In genomic region chr13:31038834-31039552, GRCh38 we compare ENCODE assay signal across 9 cellular contexts.
DNase-seq lines count a peak whose midpoint lies in the region; ATAC-seq and TF ChIP-seq lines count a peak whose summit lies in the region.
"Had no signal": no experiment of that assay in that cellular context is flagged by ENCODE, and none has a peak within 500 bp of the region (broad histone marks: within the 10 kb centered on the region; RNA-seq: fewer than 3 reads in every experiment).

No MANE protein-coding gene starts in this region.

- no peak overlapping the region for H3K27ac ChIP-seq in substantia nigra (ENCODE audit: low read depth, low read length, poor library complexity, severe bottlenecking)
- H3K27ac ChIP-seq: ascending aorta had no signal

- H3K9me3 Mint-ChIP-seq in activated CD4-positive, alpha-beta T cell treated with anti-CD3 and anti-CD28 coated beads, Interleukin-2, amount 10 ng/mL, durations not matched to agents 7 days and 5 days = no peaks in the 10 kb centered on the region
- H3K9me3 Mint-ChIP-seq in stimulated activated effector memory CD8-positive, alpha-beta T cell treated with anti-CD3 and anti-CD28 coated beads, Interleukin-12 subunit alpha, Interleukin-12 subunit beta, amount 100 ng/mL, for 72 hours = no peaks in the 10 kb centered on the region
- no peaks in the 10 kb centered on the region for H3K9me3 Mint-ChIP-seq in endothelial cell (ENCODE audit: unreplicated experiment)

- ATAC-seq in GM19438 (IDR thresholded peaks at IDR 0.05; ENCODE audit: low read depth, unreplicated experiment) = peak; percentile 81
- peak; percentile 60 for ATAC-seq in HG03439 (IDR thresholded peaks at IDR 0.05; ENCODE audit: unreplicated experiment)
- peak; percentile 78 for ATAC-seq in stimulated activated effector memory CD8-positive, alpha-beta T cell treated with anti-CD3 and anti-CD28 coated beads, Interleukin-12 subunit alpha, Interleukin-12 subunit beta, amount 100 ng/mL, for 72 hours

- H3K27me3 Mint-ChIP-seq in activated CD4-positive, alpha-beta T cell treated with anti-CD3 and anti-CD28 coated beads, Interleukin-2, amount 10 ng/mL, durations not matched to agents 7 days and 5 days = peaks cover 38% of the 10 kb centered on the region
- H3K27me3 Mint-ChIP-seq in endothelial cell (ENCODE audit: unreplicated experiment) = peaks cover 5% of the 10 kb centered on the region

- no peak for TF ChIP-seq CTCF in endothelial cell (IDR thresholded peaks at IDR 0.05; ENCODE audit: unreplicated experiment)

- peak overlapping the region; percentile 2 for H3K4me3 Mint-ChIP-seq in activated CD4-positive, alpha-beta T cell treated with anti-CD3 and anti-CD28 coated beads, Interleukin-2, amount 10 ng/mL, durations not matched to agents 7 days and 5 days
- peak overlapping the region; percentile 49 for H3K4me3 Mint-ChIP-seq in stimulated activated effector memory CD8-positive, alpha-beta T cell treated with anti-CD3 and anti-CD28 coated beads, Interleukin-12 subunit alpha, Interleukin-12 subunit beta, amount 100 ng/mL, for 72 hours
- H3K4me3 Mint-ChIP-seq in endothelial cell (ENCODE audit: unreplicated experiment) = no peak overlapping the region

- peak; percentile 75 for DNase-seq in DMS79 treated with DMSO at 0.1 percent for 48 hours (lab: John Stamatoyannopoulos, UW)
- DNase-seq in activated CD4-positive, alpha-beta T cell treated with anti-CD3 and anti-CD28 coated beads, Interleukin-2, amount 10 ng/mL, durations not matched to agents 7 days and 5 days = peak; percentile 44
- peak in 1 of 2 donors; percentile 69 for DNase-seq in stimulated activated effector memory CD8-positive, alpha-beta T cell treated with anti-CD3 and anti-CD28 coated beads, Interleukin-12 subunit alpha, Interleukin-12 subunit beta, amount 100 ng/mL, for 72 hours (ENCODE audit: low spot score in 2 of 2)
- DNase-seq in substantia nigra (lab: John Stamatoyannopoulos, UW) = no peak
- DNase-seq in NCI-H1694 treated with DMSO at 0.1 percent for 48 hours (lab: John Stamatoyannopoulos, UW) = no peak
- no peak for DNase-seq in endothelial cell (ENCODE audit: low spot score)

- POLR2A ChIA-PET in activated CD4-positive, alpha-beta T cell treated with anti-CD3 and anti-CD28 coated beads, Interleukin-2, amount 10 ng/mL, durations not matched to agents 7 days and 5 days (lab: Charles Lee) = no interaction called here

- H3K27ac Mint-ChIP-seq in activated CD4-positive, alpha-beta T cell treated with anti-CD3 and anti-CD28 coated beads, Interleukin-2, amount 10 ng/mL, durations not matched to agents 7 days and 5 days = no peak overlapping the region
- peak overlapping the region; percentile 81 for H3K27ac Mint-ChIP-seq in stimulated activated effector memory CD8-positive, alpha-beta T cell treated with anti-CD3 and anti-CD28 coated beads, Interleukin-12 subunit alpha, Interleukin-12 subunit beta, amount 100 ng/mL, for 72 hours
- no peak overlapping the region for H3K27ac Mint-ChIP-seq in endothelial cell (ENCODE audit: unreplicated experiment)

- peaks cover 54% of the 10 kb centered on the region for H3K4me1 Mint-ChIP-seq in activated CD4-positive, alpha-beta T cell treated with anti-CD3 and anti-CD28 coated beads, Interleukin-2, amount 10 ng/mL, durations not matched to agents 7 days and 5 days
- peaks cover 51% of the 10 kb centered on the region for H3K4me1 Mint-ChIP-seq in stimulated activated effector memory CD8-positive, alpha-beta T cell treated with anti-CD3 and anti-CD28 coated beads, Interleukin-12 subunit alpha, Interleukin-12 subunit beta, amount 100 ng/mL, for 72 hours
- no peaks in the 10 kb centered on the region for H3K4me1 Mint-ChIP-seq in endothelial cell (ENCODE audit: unreplicated experiment)

- CTCF ChIA-PET in activated CD4-positive, alpha-beta T cell treated with anti-CD3 and anti-CD28 coated beads, Interleukin-2, amount 10 ng/mL, durations not matched to agents 7 days and 5 days (lab: Charles Lee) = interaction anchor here (1.9 kb wide), 1 partner anchor 13 kb away, joined by 6 read pairs; no protein-coding TSS in a partner anchor

- no peaks in the 10 kb centered on the region for H3K36me3 Mint-ChIP-seq in activated CD4-positive, alpha-beta T cell treated with anti-CD3 and anti-CD28 coated beads, Interleukin-2, amount 10 ng/mL, durations not matched to agents 7 days and 5 days (ENCODE audit: low read depth)
- H3K36me3 Mint-ChIP-seq in stimulated activated effector memory CD8-positive, alpha-beta T cell treated with anti-CD3 and anti-CD28 coated beads, Interleukin-12 subunit alpha, Interleukin-12 subunit beta, amount 100 ng/mL, for 72 hours = peaks cover 12% of the 10 kb centered on the region
- H3K36me3 Mint-ChIP-seq in endothelial cell (ENCODE audit: low read depth, unreplicated experiment) = no peaks in the 10 kb centered on the region

Comparison
In these comparisons a context has a peak if more than half of its experiments do, and no peak if none do; other contexts are left out.
1. DNase-seq: peak in DMS79 treated with DMSO at 0.1 percent for 48 hours (single experiment) and activated CD4-positive, alpha-beta T cell treated with anti-CD3 and anti-CD28 coated beads, Interleukin-2, amount 10 ng/mL, durations not matched to agents 7 days and 5 days (single experiment); none in substantia nigra (0 of 49), NCI-H1694 treated with DMSO at 0.1 percent for 48 hours (single experiment) and endothelial cell (single experiment).
2. Peak in every context shown above with its lines, with median percentiles within 50 percentile points of each other: ATAC-seq.